ENCODE assay signal across 8 cellular contexts in genomic region chr3:184314700-184315505, GRCh38. TPM values are rescaled to one million over a fixed set of nuclear protein-coding genes. Genes with fewer than 3 reads are reported as not detected.
DNase-seq lines count a peak whose midpoint lies in the region; ATAC-seq and TF ChIP-seq lines count a peak whose summit lies in the region.

No MANE protein-coding gene starts in this region.

- DNase-seq in CD14-positive monocyte (ENCODE audit: low spot score) (peak; percentile 70), RPMI8226 (peak; percentile 80), glutamatergic neuron (peak; percentile 74), ovary (peak; percentile 86 to 92 (median 88)), aorta (peak; percentile 92 to 96)
- peak; percentile 72 for DNase-seq in activated naive CD4-positive, alpha-beta T cell treated with anti-CD3 and anti-CD28 coated beads, Interleukin-2, amount 50 U/mL, for 16 hours

- ATAC-seq in GM19324 (IDR thresholded peaks at IDR 0.05; ENCODE audit: low FRiP score, unreplicated experiment) (peak; percentile 53), HG03354 (IDR thresholded peaks at IDR 0.05; ENCODE audit: poor library complexity, severe bottlenecking, unreplicated experiment) (peak; percentile 50), aorta (ENCODE audit: low FRiP score) (peak; percentile 89)

- H3K36me3 Mint-ChIP-seq in CD14-positive monocyte (peaks cover 19 to 21% of the 10 kb centered on the region in 2 donors), glutamatergic neuron (ENCODE audit: unreplicated experiment) (no peaks in the 10 kb centered on the region)

- intact Hi-C loops in CD14-positive monocyte (cut with micrococcal nuclease), result loop anchor here (2.0 to 5.0 kb wide), 2 partner anchors 16 to 68 kb away; partner anchors contain the start of genes ALG3 (in 1 of the 2), EEF1AKMT4 (in 1 of the 2) and PSMD2 (in 1 of the 2)
- intact Hi-C loops in ovary (cut with DNase I), result loop anchor here in 2 of 4 donors (1.0 to 10.0 kb wide), 4 partner anchors 22 to 680 kb away; partner anchors contain the start of genes CLCN2 (in 1 of the 2), FAM131A (in 1 of the 2), KLHL24 (in 1 of the 2) and POLR2H (in 1 of the 2)
- intact Hi-C loops in aorta (cut with DNase I), result loop anchor here (1.0 to 2.0 kb wide), 2 partner anchors 22 to 48 kb away; partner anchors contain the start of gene FAM131A (in 1 of the 2)

- H3K4me3 ChIP-seq in ovary, result peak overlapping the region; percentile 52
- H3K4me3 ChIP-seq in aorta (ENCODE audit: low read length in 2 of 2), result peak overlapping the region; percentile 87 to 95

- H3K27ac ChIP-seq in ovary, result peak overlapping the region; percentile 94 to 95
- peak overlapping the region; percentile 51 to 96 for H3K27ac ChIP-seq in aorta (ENCODE audit: low read depth in 1 of 2, low read length in 2 of 2)

- H3K4me1 ChIP-seq in ovary (ENCODE audit: insufficient read depth), result peaks cover 11% of the 10 kb centered on the region
- peaks cover 0 to 6% of the 10 kb centered on the region in 2 donors for H3K4me1 ChIP-seq in aorta (ENCODE audit: control insufficient read depth in 1 of 2, insufficient read depth in 2 of 2, low read length in 2 of 2)

- H3K9me3 Mint-ChIP-seq in CD14-positive monocyte (no peaks in the 10 kb centered on the region), glutamatergic neuron (ENCODE audit: unreplicated experiment) (peaks cover 4% of the 10 kb centered on the region)

- H3K27me3 ChIP-seq in ovary (no peaks in the 10 kb centered on the region), aorta (ENCODE audit: control insufficient read depth in 1 of 2, insufficient read depth in 2 of 2, low read length in 1 of 2) (no peaks in the 10 kb centered on the region)

- H3K27ac Mint-ChIP-seq in CD14-positive monocyte, result peak overlapping the region; percentile 82 to 97 (median 93)
- peak overlapping the region; percentile 89 for H3K27ac Mint-ChIP-seq in glutamatergic neuron (ENCODE audit: unreplicated experiment)

- peaks cover 0 to 3% (median 0%) of the 10 kb centered on the region in 3 donors for H3K27me3 Mint-ChIP-seq in CD14-positive monocyte (ENCODE audit: low read depth in 3 of 3)
- H3K27me3 Mint-ChIP-seq in glutamatergic neuron (ENCODE audit: unreplicated experiment), result peaks cover 2% of the 10 kb centered on the region

- H3K4me3 Mint-ChIP-seq in CD14-positive monocyte (peak overlapping the region; percentile 89 to 93), glutamatergic neuron (ENCODE audit: unreplicated experiment) (peak overlapping the region; percentile 88)

- TF ChIP-seq EP300 in ovary (IDR thresholded peaks at IDR 0.05), result peak; percentile 20

- H3K9me3 ChIP-seq in ovary (no peaks in the 10 kb centered on the region), aorta (ENCODE audit: control insufficient read depth, low read length) (no peaks in the 10 kb centered on the region)

- no peak for TF ChIP-seq CTCF in CD14-positive monocyte (IDR thresholded peaks at IDR 0.05)
- TF ChIP-seq CTCF in glutamatergic neuron (IDR thresholded peaks at IDR 0.05; ENCODE audit: partially characterized antibody, unreplicated experiment), result no peak
- peak in 1 of 3 donors; percentile 9 for TF ChIP-seq CTCF in ovary (IDR thresholded peaks at IDR 0.05)

- peak; percentile 61 for TF ChIP-seq POLR2A in ovary (IDR thresholded peaks at IDR 0.05)

- 0 to 1% (median 1%) methylated on average over 19 to 83 of the region's 86 CpGs for WGBS in ovary, 3 donors
- WGBS in aorta, 2 donors, result 0% methylated on average over 49 to 86 of the region's 86 CpGs

- H3K4me1 Mint-ChIP-seq in CD14-positive monocyte (peaks cover 37% of the 10 kb centered on the region), glutamatergic neuron (ENCODE audit: low read depth, unreplicated experiment) (peaks cover 10% of the 10 kb centered on the region)

- no peaks in the 10 kb centered on the region for H3K36me3 ChIP-seq in ovary
- H3K36me3 ChIP-seq in aorta (ENCODE audit: control insufficient read depth in 1 of 2, insufficient read depth in 2 of 2, low read length in 1 of 2), result no peaks in the 10 kb centered on the region

RNA-seq across cellular contexts. Expression of gene EIF4G1, which starts 0.5 kb away (rescaled TPM):
- polyA plus RNA-seq in CD14-positive monocyte (10 to 100 TPM; 13.9 to 24.2 TPM), ovary (100 to 1,000 TPM; 110 to 159 TPM), aorta (100 to 1,000 TPM in 1 of 2 donors, 10 to 100 TPM in 1; 72.8 to 140 TPM)
- total RNA-seq in glutamatergic neuron (ENCODE audit: unreplicated experiment) (346 TPM), ovary (100 to 1,000 TPM in 6 of 7 donors, 10 to 100 TPM in 1; 72.4 to 295 (median 212) TPM), aorta (100 to 1,000 TPM; 234 to 285 TPM)

RNA-seq across cellular contexts. Expression of gene PSMD2, which starts 15.9 kb away (rescaled TPM):
- polyA plus RNA-seq in CD14-positive monocyte, result 100 to 1,000 TPM; 167 to 186 TPM
- 338 TPM for total RNA-seq in glutamatergic neuron (ENCODE audit: unreplicated experiment)
- total RNA-seq in ovary, result 100 to 1,000 TPM in 6 of 7 donors, 10 to 100 TPM in 1; 74.4 to 149 (median 138) TPM
- 100 to 1,000 TPM; 119 to 177 TPM for polyA plus RNA-seq in ovary
- 100 to 1,000 TPM; 139 to 143 TPM for total RNA-seq in aorta
- 100 to 1,000 TPM; 116 to 139 TPM for polyA plus RNA-seq in aorta

RNA-seq across cellular contexts. Expression of gene FAM131A, which starts 22.5 kb away (rescaled TPM):
- polyA plus RNA-seq in CD14-positive monocyte, result 1 to 10 TPM; 5.8 to 7.7 TPM
- total RNA-seq in glutamatergic neuron (ENCODE audit: unreplicated experiment), result 51.4 TPM
- total RNA-seq in ovary, result 10 to 100 TPM; 16.4 to 37.8 (median 32.9) TPM
- 10 to 100 TPM in 1 of 2 donors, 1 to 10 TPM in 1; 8.7 to 19.7 TPM for polyA plus RNA-seq in ovary
- 10 to 100 TPM; 28.2 to 40.6 TPM for total RNA-seq in aorta
- 10 to 100 TPM; 10.6 to 27.1 TPM for polyA plus RNA-seq in aorta

RNA-seq across cellular contexts. Expression of gene ECE2, which starts 39.1 kb away (rescaled TPM):
- polyA plus RNA-seq in CD14-positive monocyte (not detected), ovary (under 1 TPM in 1 of 2 donors, not detected in 1; 0.43 TPM), aorta (not detected)
- total RNA-seq in glutamatergic neuron (ENCODE audit: unreplicated experiment) (1.6 TPM), ovary (not detected), aorta (not detected)

RNA-seq across cellular contexts. Expression of gene CLCN2, which starts 46.5 kb away (rescaled TPM):
- polyA plus RNA-seq in CD14-positive monocyte (under 1 TPM in 1 of 2 donors, not detected in 1; 0.16 TPM), ovary (10 to 100 TPM in 1 of 2 donors, 1 to 10 TPM in 1; 3.5 to 11.7 TPM), aorta (10 to 100 TPM in 1 of 2 donors, 1 to 10 TPM in 1; 4.3 to 14.5 TPM)
- total RNA-seq in glutamatergic neuron (ENCODE audit: unreplicated experiment) (17.8 TPM), ovary (10 to 100 TPM in 4 of 7 donors, 1 to 10 TPM in 3; 5.7 to 18.0 (median 15.4) TPM), aorta (1 to 10 TPM; 4.1 to 6.5 TPM)

Comparison
In these comparisons a context has a peak if more than half of its experiments do, and no peak if none do; other contexts are left out.
1. Peak in every context shown above with its lines: DNase-seq, ATAC-seq, H3K4me3 ChIP-seq and H3K27ac ChIP-seq.